Comparison of ENCODE assay signal across 11 cellular contexts in the genomic region with DNA sequence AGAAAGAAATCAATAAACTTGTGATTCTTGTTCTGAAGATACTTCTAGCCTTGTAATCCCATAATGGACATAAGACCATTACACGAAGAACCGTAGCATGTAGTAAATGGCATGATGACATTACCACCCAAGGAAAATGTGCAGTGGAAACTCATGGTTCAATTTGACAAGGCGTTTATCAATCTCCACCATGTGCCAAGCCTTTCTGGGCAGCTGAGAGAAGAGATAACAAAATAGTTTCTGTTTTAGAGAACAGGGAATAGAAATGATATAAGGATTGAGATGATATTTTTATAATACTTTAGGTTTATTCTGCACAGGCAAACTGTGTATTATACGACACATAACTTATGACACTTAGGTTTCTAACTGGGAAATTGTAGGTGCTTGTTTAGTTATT.
"Had no signal": no experiment of that assay in that cellular context is flagged by ENCODE, and none has a peak within 500 bp of the region (broad histone marks: within the 10 kb centered on the region; RNA-seq: fewer than 3 reads in every experiment).

No MANE protein-coding gene starts in this region.

- H3K4me2 ChIP-seq: smooth muscle cell had no signal

- H3K4me3 ChIP-seq: esophagus muscularis mucosa, gastrocnemius medialis, psoas muscle, smooth muscle cell had no signal

- H3K27ac ChIP-seq: esophagus muscularis mucosa, gastrocnemius medialis, neutrophil, psoas muscle had no signal

- H3K9me3 ChIP-seq: esophagus muscularis mucosa, gastrocnemius medialis, neutrophil, psoas muscle had no signal

- H3K36me3 ChIP-seq: gastrocnemius medialis, neutrophil had no signal

- ATAC-seq: gastrocnemius medialis; left colon; naive thymus-derived CD4-positive, alpha-beta T cell; psoas muscle had no signal

- DNase-seq: effector memory CD4-positive, alpha-beta T cell; gastrocnemius medialis; left colon; naive thymus-derived CD4-positive, alpha-beta T cell; psoas muscle; retina; stimulated activated CD4-positive, alpha-beta T cell treated with anti-CD3 and anti-CD28 coated beads, Interleukin-2, amount 100 ng/mL, for 48 hours; stimulated activated naive CD4-positive, alpha-beta T cell treated with Interleukin-2 at 50 U/mL for 16 hours had no signal

- H3K4me1 ChIP-seq: gastrocnemius medialis, psoas muscle had no signal

- H3K27me3 ChIP-seq: esophagus muscularis mucosa, gastrocnemius medialis, neutrophil had no signal
